In the genomic region with DNA sequence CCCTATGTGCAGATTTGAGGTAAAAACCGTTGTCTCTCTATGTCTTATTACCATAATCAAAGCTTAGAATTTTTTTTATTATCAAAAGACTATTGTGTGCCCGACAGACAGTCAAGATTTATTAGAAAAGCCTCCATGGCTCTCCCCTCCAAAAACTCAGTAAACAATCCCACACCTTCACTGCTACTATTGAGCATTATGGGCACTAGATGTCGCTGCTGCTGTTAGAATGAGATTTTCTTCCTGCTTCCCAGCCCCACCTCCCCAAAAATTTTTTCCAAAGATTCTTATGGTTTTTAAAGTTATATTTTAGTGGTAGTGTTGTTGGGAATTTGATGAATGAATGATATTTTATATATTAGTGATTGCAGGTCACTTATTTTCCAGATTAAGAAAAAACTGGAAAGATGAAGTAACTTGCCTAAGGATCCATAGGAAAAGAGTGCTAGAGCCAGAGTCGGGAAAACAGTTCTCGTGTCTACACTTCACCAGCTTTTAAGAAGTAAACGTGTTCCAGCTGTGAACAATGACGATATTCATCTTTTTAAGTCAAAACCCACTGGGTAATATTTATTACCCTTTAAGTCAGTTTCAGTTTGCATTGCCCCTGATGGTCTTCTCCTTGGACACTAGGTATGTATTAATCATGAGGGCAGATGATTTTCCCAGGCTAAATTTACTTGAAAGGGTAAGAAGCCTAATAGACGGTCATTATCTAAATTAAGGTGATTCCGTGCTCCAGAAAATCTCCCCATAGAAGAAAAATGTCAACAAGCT, we compare ENCODE assay signal across 10 cellular contexts. TPM values are rescaled to one million over a fixed set of nuclear protein-coding genes. Genes with fewer than 3 reads are reported as not detected.
A peak's percentile ranks its signal among the peaks of the same experiment; 100 is the strongest.
DNase-seq lines count a peak whose midpoint lies in the region; ATAC-seq, FAIRE-seq and TF ChIP-seq lines count a peak whose summit lies in the region.
"Had no signal": no experiment of that assay in that cellular context is flagged by ENCODE, and none has a peak within 500 bp of the region (broad histone marks: within the 10 kb centered on the region; RNA-seq: fewer than 3 reads in every experiment).

No MANE protein-coding gene starts in this region.

- no peak overlapping the region for H2BK15ac ChIP-seq in H1 (ENCODE audit: low read length)

- 27% methylated on average over 9 of the region's 9 CpGs; no CpG with 5 or more reads in 1 of the 2 experiments for WGBS in H1 (ENCODE audit: extremely low coverage in 1 of 2, insufficient coverage in 1 of 2, insufficient read length in 1 of 2, insufficient replicate concordance in 2 of 2, low coverage in 1 of 2, low lambda C conversion rate in 2 of 2, missing lambda C conversion rate in 1 of 2), 2 experiments
- WGBS in pancreas, 2 donors, result 7 to 9% methylated on average over 9 of the region's 9 CpGs

- H2AFZ ChIP-seq in HCT116 (ENCODE audit: low read depth, low read length, poor library complexity, severe bottlenecking), result no peak overlapping the region
- H2AFZ ChIP-seq in H1 (ENCODE audit: low read length), result no peak overlapping the region

- H3K4me3 Mint-ChIP-seq in activated T-helper 1 cell treated with anti-CD3 and anti-CD28 coated beads, Interleukin-12 subunit alpha, Interleukin-12 subunit beta, Interleukin-2, Interleukin-4 antibody, amounts not matched to agents 30 ng/mL and 10 ng/mL and 1 ng/mL, durations not matched to agents 14 hours and 24 hours and 36 hours, result no peak overlapping the region
- no peak overlapping the region for H3K4me3 Mint-ChIP-seq in stimulated activated memory B cell treated with anti-CD40 and anti-IgM and Interleukin-4, amounts not matched to agents 10 μg/mL and 1 μg/mL and 100 μg/mL, for 72 hours
- H3K4me3 Mint-ChIP-seq: activated B cell treated with CpG ODN at 0.5 μM for 24 hours had no signal

- POLR2A ChIA-PET in HCT116 (lab: Charles Lee), result no interaction called here
- POLR2A ChIA-PET in H1 (lab: Charles Lee; ENCODE audit: partially characterized antibody), result interaction anchor here (3.3 kb wide), 1 partner anchor 11 kb away, joined by 11 read pairs; no protein-coding TSS in a partner anchor

- H3K27ac ChIP-seq in DOHH2 (ENCODE audit: low read depth, low read length) (no peak overlapping the region), HCT116 (ENCODE audit: low read depth, low read length) (no peak overlapping the region), H1 (ENCODE audit: low read depth, low read length) (no peak overlapping the region), pancreas (no peak overlapping the region)
- H3K27ac ChIP-seq: skin epidermis had no signal

- no peak overlapping the region for H2BK120ac ChIP-seq in H1 (replicated peaks; ENCODE audit: low read depth, low read length)

- no peak overlapping the region for H2AK5ac ChIP-seq in H1 (ENCODE audit: low read depth, low read length)

- RAD21 ChIA-PET in HCT116 (lab: Charles Lee; ENCODE audit: low non-redundant PET in 1 of 2, low total read pairs in 2 of 2, uncharacterized antibody in 2 of 2, unreplicated experiment in 2 of 2), result no interaction called here

- no peak overlapping the region for H3K9ac ChIP-seq in HCT116 (ENCODE audit: low read length)
- no peak overlapping the region for H3K9ac ChIP-seq in H1 (replicated peaks in 1 of 4; ENCODE audit: extremely low read depth in 1 of 4, low read depth in 3 of 4, low read length in 3 of 4)

- CTCF ChIA-PET in HCT116 (lab: Charles Lee) (no interaction called here), H1 (lab: Charles Lee; ENCODE audit: partially characterized antibody) (interaction anchor here (0.5 to 7.3 kb wide), 26 partner anchors 9 to 1504 kb away, joined by 3 to 63 read pairs (median 4); a partner anchor contains a TSS)

- no peak overlapping the region for H2BK12ac ChIP-seq in H1 (ENCODE audit: low read depth, low read length)

- H3K4me1 ChIP-seq in DOHH2 (ENCODE audit: control insufficient read depth, low read length) (no peaks in the 10 kb centered on the region), HCT116 (ENCODE audit: control insufficient read depth in 1 of 2, insufficient read depth in 2 of 2, low read length in 2 of 2) (no peaks in the 10 kb centered on the region), H1 (replicated peaks in 1 of 4; ENCODE audit: control insufficient read depth in 3 of 4, insufficient read depth in 4 of 4, low read length in 3 of 4) (peaks cover 0 to 3% (median 2%) of the 10 kb centered on the region in 4 experiments; a peak in 5 of 7 replicates), pancreas (peaks cover 0 to 4% (median 0%) of the 10 kb centered on the region in 3 donors)

- H4K20me1 ChIP-seq in DOHH2 (ENCODE audit: control insufficient read depth, insufficient read depth, low read depth, low read length) (no peaks in the 10 kb centered on the region), HCT116 (ENCODE audit: insufficient read depth) (no peaks in the 10 kb centered on the region), H1 (replicated peaks in 1 of 2; ENCODE audit: control insufficient read depth in 1 of 2, insufficient read depth in 2 of 2, low read length in 2 of 2) (peaks cover 4 to 12% of the 10 kb centered on the region in 2 experiments)

- DNase-seq in HCT116 (ENCODE audit: low read depth, low spot score) (no peak), NCI-H82 (lab: John Stamatoyannopoulos, UW) (peak; percentile 83), H1 (ENCODE audit: low read depth in 1 of 2, low spot score in 2 of 2) (no peak), pancreas (peak in 1 of 6 donors; percentile 33)
- no peak for DNase-seq in activated T-helper 1 cell treated with anti-CD3 and anti-CD28 coated beads, Interleukin-12 subunit alpha, Interleukin-12 subunit beta, Interleukin-2, Interleukin-4 antibody, amounts not matched to agents 30 ng/mL and 10 ng/mL and 1 ng/mL, durations not matched to agents 14 hours and 24 hours and 36 hours (ENCODE audit: low spot score)
- DNase-seq: activated B cell treated with CpG ODN at 0.5 μM for 24 hours had no signal

- no peak overlapping the region for H2BK5ac ChIP-seq in H1 (ENCODE audit: low read depth, low read length)

- H3K14ac ChIP-seq in H1 (ENCODE audit: insufficient read length), result no peak overlapping the region

- H3K9me3 ChIP-seq in DOHH2 (ENCODE audit: control insufficient read depth, insufficient read depth, low read length) (no peaks in the 10 kb centered on the region), HCT116 (ENCODE audit: control insufficient read depth in 1 of 2, insufficient read depth in 1 of 2, low read depth in 1 of 2, low read length in 2 of 2) (peaks cover 0 to 11% of the 10 kb centered on the region in 2 experiments; a peak in 2 of 4 replicates), H1 (ENCODE audit: insufficient read depth in 2 of 2, low read depth in 1 of 2, low read length in 1 of 2) (no peaks in the 10 kb centered on the region), pancreas (no peaks in the 10 kb centered on the region)

- no peaks in the 10 kb centered on the region for H3K79me2 ChIP-seq in DOHH2 (ENCODE audit: control insufficient read depth, low read length)
- H3K79me2 ChIP-seq in HCT116 (ENCODE audit: insufficient read depth, low read length), result no peaks in the 10 kb centered on the region
- H3K79me2 ChIP-seq in H1 (ENCODE audit: control insufficient read depth in 1 of 2, insufficient read depth in 2 of 2, low read length in 2 of 2), result no peaks in the 10 kb centered on the region

- no peaks in the 10 kb centered on the region for H3K79me1 ChIP-seq in H1 (ENCODE audit: low read depth, low read length)

- no peak overlapping the region for H3K18ac ChIP-seq in H1 (ENCODE audit: extremely low read depth, low read length)

- TF ChIP-seq CTCF in DOHH2 (IDR thresholded peaks at IDR 0.05; ENCODE audit: low read depth, low read length, poor library complexity, severe bottlenecking) (peak; percentile 66), HCT116 (IDR thresholded peaks at IDR 0.05 in 2 of 3, conservative IDR thresholded peaks at IDR 0.05 in 1 of 3; ENCODE audit: borderline replicate concordance in 1 of 3, insufficient read depth in 1 of 3, low read depth in 2 of 3, low read length in 2 of 3) (peak in 2 of 3 experiments; percentile 46 to 58; a peak in 4 of 6 replicates), H1 (IDR thresholded peaks at IDR 0.05; ENCODE audit: control extremely low read depth in 1 of 3, insufficient read depth in 1 of 3, low read depth in 1 of 3, low read length in 3 of 3) (peak in 2 of 3 experiments; percentile 58 to 61; a peak in 3 of 4 replicates), pancreas (IDR thresholded peaks at IDR 0.05) (peak; percentile 26 to 51 (median 45))

- no peak overlapping the region for H3K4ac ChIP-seq in H1 (replicated peaks; ENCODE audit: insufficient read length, low read depth, low read length)

- no peak overlapping the region for H3K23ac ChIP-seq in H1 (ENCODE audit: insufficient read length)

- H4K8ac ChIP-seq in H1 (ENCODE audit: extremely low read depth, insufficient read depth, low read length), result no peak overlapping the region

- FAIRE-seq in H1 (lab: Jason Lieb, UNC), result no peak
- peak; percentile 39 for FAIRE-seq in pancreas (lab: Jason Lieb, UNC)

- H3K36me3 ChIP-seq in DOHH2 (ENCODE audit: control insufficient read depth, low read length) (no peaks in the 10 kb centered on the region), HCT116 (ENCODE audit: control insufficient read depth in 1 of 2, insufficient read depth in 2 of 2, low read length in 2 of 2) (no peaks in the 10 kb centered on the region), H1 (ENCODE audit: control insufficient read depth in 2 of 4, insufficient read depth in 4 of 4, low read length in 3 of 4) (peaks cover 0 to 3% (median 0%) of the 10 kb centered on the region in 4 experiments; a peak in 1 of 8 replicates), pancreas (no peaks in the 10 kb centered on the region)

- intact Hi-C loops in HCT116 (cut with micrococcal nuclease) (loop anchor here (2.0 to 5.0 kb wide), 4 partner anchors 782 to 1688 kb away; no protein-coding TSS in a partner anchor), pancreas (cut with DNase I) (loop anchor here in 2 of 3 donors (10.0 kb wide), 3 partner anchors 470 to 1460 kb away; no protein-coding TSS in a partner anchor)
- intact Hi-C loops in activated T-helper 1 cell treated with anti-CD3 and anti-CD28 coated beads, Interleukin-12 subunit alpha, Interleukin-12 subunit beta, Interleukin-2, Interleukin-4 antibody, amounts not matched to agents 30 ng/mL and 10 ng/mL and 1 ng/mL, durations not matched to agents 14 hours and 24 hours and 36 hours (cut with micrococcal nuclease), result loop anchor here (5.0 to 10.0 kb wide), 2 partner anchors 1458 to 1690 kb away; no protein-coding TSS in a partner anchor

- TF ChIP-seq RAD21 in HCT116 (IDR thresholded peaks at IDR 0.05; ENCODE audit: low read depth) (peak; percentile 43), H1 (IDR thresholded peaks at IDR 0.05 in 1 of 2, conservative IDR thresholded peaks at IDR 0.05 in 1 of 2; ENCODE audit: low read depth in 2 of 2, low read length in 2 of 2) (peak; percentile 83 to 89)

- no peak overlapping the region for H3K27ac Mint-ChIP-seq in activated T-helper 1 cell treated with anti-CD3 and anti-CD28 coated beads, Interleukin-12 subunit alpha, Interleukin-12 subunit beta, Interleukin-2, Interleukin-4 antibody, amounts not matched to agents 30 ng/mL and 10 ng/mL and 1 ng/mL, durations not matched to agents 14 hours and 24 hours and 36 hours
- no peak overlapping the region for H3K27ac Mint-ChIP-seq in stimulated activated memory B cell treated with anti-CD40 and anti-IgM and Interleukin-4, amounts not matched to agents 10 μg/mL and 1 μg/mL and 100 μg/mL, for 72 hours
- H3K27ac Mint-ChIP-seq: activated B cell treated with CpG ODN at 0.5 μM for 24 hours had no signal

- H3K23me2 ChIP-seq in H1 (ENCODE audit: low read depth, low read length), result no peaks in the 10 kb centered on the region

- H4K5ac ChIP-seq in H1 (ENCODE audit: insufficient read length, low read depth, low read length), result no peak overlapping the region

- H4K91ac ChIP-seq in H1 (replicated peaks; ENCODE audit: insufficient read length, low read length), result no peak overlapping the region

- H3K9me3 Mint-ChIP-seq in activated T-helper 1 cell treated with anti-CD3 and anti-CD28 coated beads, Interleukin-12 subunit alpha, Interleukin-12 subunit beta, Interleukin-2, Interleukin-4 antibody, amounts not matched to agents 30 ng/mL and 10 ng/mL and 1 ng/mL, durations not matched to agents 14 hours and 24 hours and 36 hours, result no peaks in the 10 kb centered on the region
- no peaks in the 10 kb centered on the region for H3K9me3 Mint-ChIP-seq in stimulated activated memory B cell treated with anti-CD40 and anti-IgM and Interleukin-4, amounts not matched to agents 10 μg/mL and 1 μg/mL and 100 μg/mL, for 72 hours
- H3K9me3 Mint-ChIP-seq: activated B cell treated with CpG ODN at 0.5 μM for 24 hours had no signal

- no peaks in the 10 kb centered on the region for H3F3A ChIP-seq in DOHH2 (ENCODE audit: control insufficient read depth, insufficient read depth)

- H3K4me2 ChIP-seq in DOHH2 (ENCODE audit: low read length) (no peak overlapping the region), HCT116 (ENCODE audit: low read length) (no peak overlapping the region), H1 (ENCODE audit: insufficient read depth in 1 of 2, low read depth in 2 of 2, low read length in 2 of 2) (no peak overlapping the region; a peak in 1 of 4 replicates)

- H3K9me2 ChIP-seq in DOHH2 (replicated peaks; ENCODE audit: control insufficient read depth, low read length), result no peaks in the 10 kb centered on the region
- H3K9me2 ChIP-seq in HCT116 (ENCODE audit: insufficient read depth), result no peaks in the 10 kb centered on the region

- H3K27me3 ChIP-seq in DOHH2 (ENCODE audit: control insufficient read depth, low read length) (no peaks in the 10 kb centered on the region; the same call in 1 of the 2 replicates), HCT116 (ENCODE audit: insufficient read depth, low read length) (no peaks in the 10 kb centered on the region), H1 (replicated peaks in 1 of 4; ENCODE audit: control insufficient read depth in 3 of 4, extremely low read depth in 1 of 4, insufficient read depth in 3 of 4, low read length in 3 of 4) (peaks cover 43 to 51% (median 47%) of the 10 kb centered on the region in 4 experiments), pancreas (peaks cover 4 to 40% (median 5%) of the 10 kb centered on the region in 4 donors)

- H3K4me1 Mint-ChIP-seq in activated T-helper 1 cell treated with anti-CD3 and anti-CD28 coated beads, Interleukin-12 subunit alpha, Interleukin-12 subunit beta, Interleukin-2, Interleukin-4 antibody, amounts not matched to agents 30 ng/mL and 10 ng/mL and 1 ng/mL, durations not matched to agents 14 hours and 24 hours and 36 hours (ENCODE audit: low read depth), result no peaks in the 10 kb centered on the region
- H3K4me1 Mint-ChIP-seq in stimulated activated memory B cell treated with anti-CD40 and anti-IgM and Interleukin-4, amounts not matched to agents 10 μg/mL and 1 μg/mL and 100 μg/mL, for 72 hours, result peaks cover 9% of the 10 kb centered on the region
- H3K4me1 Mint-ChIP-seq: activated B cell treated with CpG ODN at 0.5 μM for 24 hours had no signal

- no peak overlapping the region for H2BK20ac ChIP-seq in H1 (ENCODE audit: low read length)

- peaks cover 39% of the 10 kb centered on the region for H3K27me3 Mint-ChIP-seq in activated T-helper 1 cell treated with anti-CD3 and anti-CD28 coated beads, Interleukin-12 subunit alpha, Interleukin-12 subunit beta, Interleukin-2, Interleukin-4 antibody, amounts not matched to agents 30 ng/mL and 10 ng/mL and 1 ng/mL, durations not matched to agents 14 hours and 24 hours and 36 hours (ENCODE audit: insufficient read depth)
- peaks cover 64% of the 10 kb centered on the region for H3K27me3 Mint-ChIP-seq in stimulated activated memory B cell treated with anti-CD40 and anti-IgM and Interleukin-4, amounts not matched to agents 10 μg/mL and 1 μg/mL and 100 μg/mL, for 72 hours

- ATAC-seq in HCT116, result no peak
- peak in 3 of 4 donors; percentile 75 to 80 (median 78) for ATAC-seq in pancreas
- no peak for ATAC-seq in stimulated activated memory B cell treated with anti-CD40 and anti-IgM and Interleukin-4, amounts not matched to agents 10 μg/mL and 1 μg/mL and 100 μg/mL, for 72 hours
- ATAC-seq in GM21381 (IDR thresholded peaks at IDR 0.05; ENCODE audit: unreplicated experiment), result no peak

- H3K56ac ChIP-seq in H1 (replicated peaks; ENCODE audit: insufficient read length, low read depth, low read length), result no peak overlapping the region

- TF ChIP-seq POLR2A in HCT116 (IDR thresholded peaks at IDR 0.05; ENCODE audit: borderline replicate concordance, extremely low read depth, insufficient read depth, insufficient read length), result no peak
- TF ChIP-seq POLR2A in H1 (IDR thresholded peaks at IDR 0.05; ENCODE audit: control extremely low read depth in 1 of 2, low read depth in 2 of 2, low read length in 2 of 2), result no peak

- H3K36me3 Mint-ChIP-seq in activated T-helper 1 cell treated with anti-CD3 and anti-CD28 coated beads, Interleukin-12 subunit alpha, Interleukin-12 subunit beta, Interleukin-2, Interleukin-4 antibody, amounts not matched to agents 30 ng/mL and 10 ng/mL and 1 ng/mL, durations not matched to agents 14 hours and 24 hours and 36 hours (ENCODE audit: low read depth), result no peaks in the 10 kb centered on the region
- H3K36me3 Mint-ChIP-seq in stimulated activated memory B cell treated with anti-CD40 and anti-IgM and Interleukin-4, amounts not matched to agents 10 μg/mL and 1 μg/mL and 100 μg/mL, for 72 hours, result no peaks in the 10 kb centered on the region

- no TSS peak for BruUV-seq in HCT116 (replicated peaks; lab: Mats Ljungman, UMichigan)

- no peak for TF ChIP-seq EP300 in H1 (IDR thresholded peaks at IDR 0.05; ENCODE audit: borderline replicate concordance in 1 of 2, low read depth in 2 of 2, low read length in 2 of 2)

- H3K4me3 ChIP-seq in DOHH2 (ENCODE audit: low read length), result no peak overlapping the region
- no peak overlapping the region for H3K4me3 ChIP-seq in HCT116 (replicated peaks in 1 of 2; ENCODE audit: low read depth in 1 of 2, low read length in 2 of 2)
- H3K4me3 ChIP-seq in H1 (ENCODE audit: extremely low read depth in 1 of 4, insufficient read depth in 2 of 4, low read depth in 3 of 4, low read length in 4 of 4), result no peak overlapping the region
- no peak overlapping the region for H3K4me3 ChIP-seq in pancreas
- H3K4me3 ChIP-seq: skin epidermis had no signal

RNA-seq across cellular contexts. Expression of a gene that starts 12.2 kb away (rescaled TPM):
- total RNA-seq in HCT116 (2021; ENCODE audit: unreplicated experiment), result not detected
- polyA plus RNA-seq in HCT116 (2012), result not detected in 2 replicates
- total RNA-seq in H1 (2021; fragmentation: NEBNext Ultra II Directional; extraction: Animal tissue kit (Norgen Biotek cat#: 25700)), result 0.24 and 0.29 TPM in 2 replicates
- polyA plus RNA-seq in H1 (2011; rRNA removed), result 0.03 and 0.08 TPM in 2 replicates
- polyA plus RNA-seq in H1 (2011; cell fraction: cytosol; rRNA removed), result 0.03 TPM
- polyA plus RNA-seq in H1 (2011; cell fraction: nucleus; rRNA removed), result 0.09 TPM
- 0.05 to 0.12 TPM (median 0.11 TPM) in 4 replicates for polyA plus RNA-seq in H1 (2012, experiment 1 of 2)
- 0.07 TPM for polyA plus RNA-seq in H1 (2012, experiment 2 of 2)
- polyA plus RNA-seq in H1 (2013, experiment 1 of 2), result 0.14 TPM
- 0.13 TPM for polyA plus RNA-seq in H1 (2013, experiment 2 of 2)
- polyA minus RNA-seq in H1 (2011; rRNA and poly(A)+ RNA removed), result not detected in 2 replicates
- not detected for polyA minus RNA-seq in H1 (2011; cell fraction: cytosol; rRNA and poly(A)+ RNA removed)
- not detected for polyA minus RNA-seq in H1 (2011; cell fraction: nucleus; rRNA and poly(A)+ RNA removed)
- total RNA-seq in pancreas, result not detected
- not detected for polyA plus RNA-seq in pancreas
- not detected in 2 replicates for total RNA-seq in activated T-helper 1 cell treated with anti-CD3 and anti-CD28 coated beads, Interleukin-12 subunit alpha, Interleukin-12 subunit beta, Interleukin-2, Interleukin-4 antibody, amounts not matched to agents 30 ng/mL and 10 ng/mL and 1 ng/mL, durations not matched to agents 14 hours and 24 hours and 36 hours
- total RNA-seq: activated B cell treated with CpG ODN at 0.5 μM for 24 hours had no signal

Comparison
In these comparisons a context has a peak if more than half of its experiments do, and no peak if none do; other contexts are left out.
1. ATAC-seq: peak in pancreas (3 of 4); none in HCT116 (single experiment), stimulated activated memory B cell treated with anti-CD40 and anti-IgM and Interleukin-4, amounts not matched to agents 10 μg/mL and 1 μg/mL and 100 μg/mL, for 72 hours (single experiment) and GM21381 (single experiment).
2. Peak in every context shown above with its lines, with median percentiles within 50 percentile points of each other: CTCF ChIP-seq.